15 cellular contexts compared by ENCODE assay signal in the genomic region with DNA sequence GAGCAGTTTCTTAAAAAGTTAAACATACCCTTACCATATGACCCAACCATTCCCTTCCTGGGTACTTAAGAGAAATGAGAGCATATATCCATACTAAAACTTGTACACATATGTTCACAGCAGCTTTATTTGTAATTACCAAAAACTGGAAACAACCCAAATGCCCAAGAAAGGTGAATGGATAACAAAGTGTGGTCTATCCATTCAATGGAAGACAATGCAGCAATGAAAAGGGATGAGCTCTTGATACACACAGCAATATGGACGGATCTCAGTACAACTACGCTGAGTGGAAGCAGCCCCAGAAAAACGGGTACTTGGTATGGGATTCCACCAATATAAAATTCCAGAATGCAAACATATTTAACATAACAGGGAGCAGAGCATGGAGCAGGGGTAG.
DNase-seq lines count a peak whose midpoint lies in the region; ATAC-seq and TF ChIP-seq lines count a peak whose summit lies in the region.
"Had no signal": no experiment of that assay in that cellular context is flagged by ENCODE, and none has a peak within 500 bp of the region (broad histone marks: within the 10 kb centered on the region; RNA-seq: fewer than 3 reads in every experiment).

No MANE protein-coding gene starts in this region.

- no peaks in the 10 kb centered on the region for H3K79me2 ChIP-seq in SK-N-SH (ENCODE audit: insufficient read depth)

- 51% methylated on average over 3 of the region's 3 CpGs for WGBS in SK-N-SH (ENCODE audit: low lambda C conversion rate)

- peaks cover 31% of the 10 kb centered on the region for H3K4me1 Mint-ChIP-seq in CD8-positive, alpha-beta T cell (ENCODE audit: low read depth)
- H3K4me1 Mint-ChIP-seq in endothelial cell (ENCODE audit: unreplicated experiment): peaks cover 26% of the 10 kb centered on the region
- H3K4me1 Mint-ChIP-seq: CD14-positive monocyte had no signal

- H2AFZ ChIP-seq in SK-N-SH (ENCODE audit: low read depth): no peak overlapping the region

- H3K27me3 ChIP-seq in SK-N-SH (ENCODE audit: insufficient read depth) (no peaks in the 10 kb centered on the region), uterus (no peaks in the 10 kb centered on the region)
- no peaks in the 10 kb centered on the region for H3K27me3 ChIP-seq in CD8-positive, alpha-beta T cell (ENCODE audit: insufficient read depth, low read length)

- peak overlapping the region; percentile 32 for H3K27ac Mint-ChIP-seq in CD8-positive, alpha-beta T cell
- no peak overlapping the region for H3K27ac Mint-ChIP-seq in endothelial cell (ENCODE audit: unreplicated experiment)
- H3K27ac Mint-ChIP-seq: H9 had no signal

- H3K4me2 ChIP-seq in SK-N-SH: no peak overlapping the region

- TF ChIP-seq RAD21 in SK-N-SH (IDR thresholded peaks at IDR 0.05; ENCODE audit: low read length): no peak

- no peak for ATAC-seq in SK-N-SH treated with all-trans-retinoic acid at 6 μM for 48 hours
- no peak for ATAC-seq in CD8-positive, alpha-beta T cell

- H3K9me2 ChIP-seq in SK-N-SH: no peaks in the 10 kb centered on the region

- TF ChIP-seq EP300 in SK-N-SH (IDR thresholded peaks at IDR 0.05; ENCODE audit: borderline replicate concordance in 1 of 2, low read depth in 1 of 2, low read length in 1 of 2): no peak

- no peak overlapping the region for H3K4me3 ChIP-seq in SK-N-SH (ENCODE audit: low read depth in 2 of 2, low read length in 1 of 2)
- no peak overlapping the region for H3K4me3 ChIP-seq in CD8-positive, alpha-beta T cell (ENCODE audit: low read depth, low read length)
- H3K4me3 ChIP-seq in uterus: no peak overlapping the region

- H3F3A ChIP-seq in SK-N-SH (replicated peaks; ENCODE audit: insufficient read depth): no peaks in the 10 kb centered on the region

- TF ChIP-seq POLR2A in uterus (IDR thresholded peaks at IDR 0.05): no peak

- POLR2A ChIA-PET in SK-N-SH (lab: Yijun Ruan, JAX): no interaction called here
- POLR2A ChIA-PET in CD8-positive, alpha-beta T cell (lab: Charles Lee): no interaction called here

- H3K9me3 ChIP-seq in SK-N-SH (no peaks in the 10 kb centered on the region), uterus (no peaks in the 10 kb centered on the region)
- H3K9me3 ChIP-seq in CD8-positive, alpha-beta T cell (ENCODE audit: low read length): no peaks in the 10 kb centered on the region

- H4K20me1 ChIP-seq in SK-N-SH (ENCODE audit: insufficient read depth): no peaks in the 10 kb centered on the region

- CTCF ChIA-PET in SK-N-SH (lab: Yijun Ruan, JAX): interaction anchor here (0.8 kb wide), 1 partner anchor 65 kb away, joined by 3 read pairs; no protein-coding TSS in a partner anchor
- CTCF ChIA-PET in CD8-positive, alpha-beta T cell (lab: Charles Lee): interaction anchor here (0.6 to 5.9 kb wide), 5 partner anchors 10 to 52 kb away, joined by 3 to 30 read pairs (median 3); no protein-coding TSS in a partner anchor

- no peak overlapping the region for H3K4me3 Mint-ChIP-seq in CD8-positive, alpha-beta T cell
- H3K4me3 Mint-ChIP-seq in endothelial cell (ENCODE audit: unreplicated experiment): peak overlapping the region; percentile 35
- H3K4me3 Mint-ChIP-seq: CD14-positive monocyte, H9 had no signal

- H3K4me1 ChIP-seq in SK-N-SH (ENCODE audit: control insufficient read depth in 1 of 2, insufficient read depth in 2 of 2, low read depth in 1 of 2, low read length in 1 of 2): peaks cover 0 to 26% of the 10 kb centered on the region in 2 experiments; a peak in 2 of 4 replicates
- peaks cover 17% of the 10 kb centered on the region for H3K4me1 ChIP-seq in CD8-positive, alpha-beta T cell (ENCODE audit: insufficient read depth, low read length)
- H3K4me1 ChIP-seq in uterus: no peaks in the 10 kb centered on the region

- peaks cover 3% of the 10 kb centered on the region for H3K9me3 Mint-ChIP-seq in CD8-positive, alpha-beta T cell
- peaks cover 4% of the 10 kb centered on the region for H3K9me3 Mint-ChIP-seq in endothelial cell (ENCODE audit: unreplicated experiment)

- H3K36me3 ChIP-seq in SK-N-SH (replicated peaks in 1 of 2; ENCODE audit: control insufficient read depth in 1 of 2, insufficient read depth in 2 of 2, low read length in 1 of 2): peaks cover 0 to 2% of the 10 kb centered on the region in 2 experiments
- H3K36me3 ChIP-seq in CD8-positive, alpha-beta T cell (ENCODE audit: insufficient read depth, low read length): no peaks in the 10 kb centered on the region
- H3K36me3 ChIP-seq in uterus: no peaks in the 10 kb centered on the region

- DNase-seq in SK-N-SH: no peak
- no peak for DNase-seq in CD8-positive, alpha-beta T cell
- DNase-seq in endothelial cell (ENCODE audit: low spot score): no peak
- no peak for DNase-seq in uterus
- DNase-seq in cerebellum (ENCODE audit: low spot score): no peak
- DNase-seq in DMS53 treated with DMSO at 0.1 percent for 48 hours (lab: John Stamatoyannopoulos, UW; ENCODE audit: unreplicated experiment): no peak
- DNase-seq: Calu3, DMS 273 treated with DMSO at 0.1 percent for 48 hours, DMS79, GOT3, H9 had no signal

- TF ChIP-seq CTCF in SK-N-SH (IDR thresholded peaks at IDR 0.05) (no peak), endothelial cell (IDR thresholded peaks at IDR 0.05; ENCODE audit: unreplicated experiment) (no peak), uterus (IDR thresholded peaks at IDR 0.05) (no peak)
- TF ChIP-seq CTCF in CD8-positive, alpha-beta T cell (IDR thresholded peaks at IDR 0.05): no peak

- no peak overlapping the region for H3K9ac ChIP-seq in SK-N-SH

- no peaks in the 10 kb centered on the region for H3K27me3 Mint-ChIP-seq in CD8-positive, alpha-beta T cell (ENCODE audit: low read depth)
- peaks cover 2% of the 10 kb centered on the region for H3K27me3 Mint-ChIP-seq in endothelial cell (ENCODE audit: unreplicated experiment)
- H3K27me3 Mint-ChIP-seq: IgD-negative memory B cell had no signal

- H3K27ac ChIP-seq in SK-N-SH (ENCODE audit: low read depth in 2 of 2, low read length in 1 of 2) (peak overlapping the region in 1 of 2 experiments; percentile 96; a peak in 2 of 4 replicates), uterus (peak overlapping the region; percentile 18 to 58)
- H3K27ac ChIP-seq in CD8-positive, alpha-beta T cell (ENCODE audit: low read depth, low read length): no peak overlapping the region
- H3K27ac ChIP-seq: 22Rv1 had no signal

- intact Hi-C loops in CD8-positive, alpha-beta T cell (cut with DNase I, micrococcal nuclease): loop anchor here in 1 of 2 experiments (1.0 kb wide), 1 partner anchor 8 kb away; no protein-coding TSS in a partner anchor
- intact Hi-C loops in uterus (cut with DNase I; ENCODE audit: low total_unique reads): no loop called here

- H3K36me3 Mint-ChIP-seq in CD8-positive, alpha-beta T cell: peaks cover 35% of the 10 kb centered on the region
- H3K36me3 Mint-ChIP-seq in endothelial cell (ENCODE audit: low read depth, unreplicated experiment): peaks cover 75% of the 10 kb centered on the region
- H3K36me3 Mint-ChIP-seq: IgD-negative memory B cell had no signal

TF ChIP-seq in SK-N-SH treated with all-trans-retinoic acid at 6 μM for 48 hours, 23 proteins besides CTCF, POLR2A, EP300 and RAD21:
- TF ChIP-seq BACH2 (CRISPR knock-in tag; IDR thresholded peaks at IDR 0.05; ENCODE audit: borderline replicate concordance) (no peak), ZNF8 (CRISPR knock-in tag; IDR thresholded peaks at IDR 0.05) (peak; percentile 79)

TF ChIP-seq in SK-N-SH, 30 proteins besides CTCF, POLR2A, EP300 and RAD21:
- TF ChIP-seq MXI1 (IDR thresholded peaks at IDR 0.05; ENCODE audit: low read depth, low read length) (no peak), RCOR1 (IDR thresholded peaks at IDR 0.05; ENCODE audit: low read length) (no peak), GATA2 (CRISPR knock-in tag; IDR thresholded peaks at IDR 0.05) (no peak), YY1 (IDR thresholded peaks at IDR 0.05; ENCODE audit: low read depth) (no peak), CHD2 (IDR thresholded peaks at IDR 0.05; ENCODE audit: low read length, partially characterized antibody) (no peak)
- TF ChIP-seq, protein P1, sequence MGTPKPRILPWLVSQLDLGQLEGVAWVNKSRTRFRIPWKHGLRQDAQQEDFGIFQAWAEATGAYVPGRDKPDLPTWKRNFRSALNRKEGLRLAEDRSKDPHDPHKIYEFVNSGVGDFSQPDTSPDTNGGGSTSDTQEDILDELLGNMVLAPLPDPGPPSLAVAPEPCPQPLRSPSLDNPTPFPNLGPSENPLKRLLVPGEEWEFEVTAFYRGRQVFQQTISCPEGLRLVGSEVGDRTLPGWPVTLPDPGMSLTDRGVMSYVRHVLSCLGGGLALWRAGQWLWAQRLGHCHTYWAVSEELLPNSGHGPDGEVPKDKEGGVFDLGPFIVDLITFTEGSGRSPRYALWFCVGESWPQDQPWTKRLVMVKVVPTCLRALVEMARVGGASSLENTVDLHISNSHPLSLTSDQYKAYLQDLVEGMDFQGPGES (IDR thresholded peaks at IDR 0.05; ENCODE audit: low read depth, low read length): no peak
